In genomic region chr21:31991356-31992331, GRCh38 we compare ENCODE assay signal across 22 cellular contexts.
DNase-seq lines count a peak whose midpoint lies in the region; ATAC-seq and TF ChIP-seq lines count a peak whose summit lies in the region.
"Had no signal": no experiment of that assay in that cellular context is flagged by ENCODE, and none has a peak within 500 bp of the region (broad histone marks: within the 10 kb centered on the region; RNA-seq: fewer than 3 reads in every experiment).

No MANE protein-coding gene starts in this region.

- no peaks in the 10 kb centered on the region for H3K27me3 ChIP-seq in BE2C
- H3K27me3 ChIP-seq in iPS DF 6.9 (ENCODE audit: control insufficient read depth, insufficient read depth, low read length) = no peaks in the 10 kb centered on the region
- H3K27me3 ChIP-seq: body of pancreas had no signal

- no peaks in the 10 kb centered on the region for H3K9me3 Mint-ChIP-seq in activated T-cell treated with anti-CD3 and anti-CD28 coated beads, Interleukin-2, amount 50 U/mL, for 72 hours
- H3K9me3 Mint-ChIP-seq: IgD-negative memory B cell, nephron had no signal

- no peak overlapping the region for H3K27ac Mint-ChIP-seq in activated T-cell treated with anti-CD3 and anti-CD28 coated beads, Interleukin-2, amount 50 U/mL, for 72 hours
- H3K27ac Mint-ChIP-seq: CD4-positive, alpha-beta memory T cell; IgD-negative memory B cell; progenitor cell of endocrine pancreas had no signal

- ATAC-seq in activated T-cell treated with anti-CD3 and anti-CD28 coated beads, Interleukin-2, amount 50 U/mL, for 72 hours (replicated peaks in 1 of 2) = no peak
- no peak for ATAC-seq in GM21423 (IDR thresholded peaks at IDR 0.05; ENCODE audit: unreplicated experiment)
- no peak for ATAC-seq in GM18907 (IDR thresholded peaks at IDR 0.05; ENCODE audit: unreplicated experiment)
- ATAC-seq: body of pancreas, left colon had no signal

- WGBS in iPS DF 6.9 (ENCODE audit: insufficient coverage, insufficient read length) = no CpG with 5 or more reads among the region's 17 CpGs

- TF ChIP-seq CTCF in BE2C (IDR thresholded peaks at IDR 0.05; ENCODE audit: low read depth, low read length) (peak; percentile 39; the same call in 1 of the 2 replicates), GM12875 (IDR thresholded peaks at IDR 0.05; ENCODE audit: borderline replicate concordance, insufficient read depth, low read depth, low read length) (0 out of 2 replicates have a peak, but pooled peaks have one; percentile 12)

- peak; percentile 40 for DNase-seq in BE2C
- peak; percentile 38 for DNase-seq in NCI-H69 (lab: John Stamatoyannopoulos, UW)
- DNase-seq in iPS DF 6.9 (ENCODE audit: low read depth, low spot score) = peak; percentile 13
- DNase-seq in activated T-cell treated with anti-CD3 and anti-CD28 coated beads, Interleukin-2, amount 50 U/mL, for 72 hours = no peak
- no peak for DNase-seq in SW 1271 (lab: John Stamatoyannopoulos, UW)
- DNase-seq: activated CD4-positive, alpha-beta T cell treated with anti-CD3 and anti-CD28 coated beads for 48 hours; body of pancreas; CD4-positive, alpha-beta memory T cell; DND-41; left colon; NCI-H1694 treated with DMSO at 0.1 percent for 48 hours; NCI-H345; stimulated activated CD4-positive, alpha-beta T cell treated with anti-CD3 and anti-CD28 coated beads, Interleukin-2, amount 100 ng/mL, for 48 hours; stimulated activated naive CD4-positive, alpha-beta T cell treated with Interleukin-2 at 50 U/mL for 16 hours; trophoblast cell had no signal

- no peaks in the 10 kb centered on the region for H3K4me1 ChIP-seq in BE2C
- no peaks in the 10 kb centered on the region for H3K4me1 ChIP-seq in iPS DF 6.9 (ENCODE audit: control insufficient read depth, insufficient read depth, low read length)
- H3K4me1 ChIP-seq: body of pancreas had no signal

- peaks cover 13% of the 10 kb centered on the region for H3K27me3 Mint-ChIP-seq in activated T-cell treated with anti-CD3 and anti-CD28 coated beads, Interleukin-2, amount 50 U/mL, for 72 hours (ENCODE audit: low read depth)
- H3K27me3 Mint-ChIP-seq: progenitor cell of endocrine pancreas had no signal

- H3K9me3 ChIP-seq in BE2C (no peaks in the 10 kb centered on the region), iPS DF 6.9 (ENCODE audit: control insufficient read depth, insufficient read depth, low read length) (no peaks in the 10 kb centered on the region)
- H3K9me3 ChIP-seq: body of pancreas had no signal

- no peak overlapping the region for H3K27ac ChIP-seq in iPS DF 6.9 (ENCODE audit: low read length)
- H3K27ac ChIP-seq: body of pancreas, skin epidermis had no signal

- no peak overlapping the region for H3K4me3 Mint-ChIP-seq in activated T-cell treated with anti-CD3 and anti-CD28 coated beads, Interleukin-2, amount 50 U/mL, for 72 hours
- H3K4me3 Mint-ChIP-seq: CD4-positive, alpha-beta memory T cell; nephron had no signal

- H3K36me3 ChIP-seq in BE2C (no peaks in the 10 kb centered on the region), iPS DF 6.9 (ENCODE audit: control insufficient read depth, insufficient read depth, low read length) (no peaks in the 10 kb centered on the region)

- no peaks in the 10 kb centered on the region for H3K36me3 Mint-ChIP-seq in activated T-cell treated with anti-CD3 and anti-CD28 coated beads, Interleukin-2, amount 50 U/mL, for 72 hours (ENCODE audit: insufficient read depth in 2 of 2)
- H3K36me3 Mint-ChIP-seq: CD4-positive, alpha-beta memory T cell; IgD-negative memory B cell had no signal

- no peaks in the 10 kb centered on the region for H3K4me1 Mint-ChIP-seq in activated T-cell treated with anti-CD3 and anti-CD28 coated beads, Interleukin-2, amount 50 U/mL, for 72 hours (ENCODE audit: low read depth)
- H3K4me1 Mint-ChIP-seq: CD4-positive, alpha-beta memory T cell; IgD-negative memory B cell had no signal

- H3K4me3 ChIP-seq in BE2C (ENCODE audit: low read depth, low read length) (no peak overlapping the region), GM12875 (ENCODE audit: low read depth, low read length) (no peak overlapping the region), iPS DF 6.9 (ENCODE audit: low read length) (no peak overlapping the region)
- H3K4me3 ChIP-seq: body of pancreas, skin epidermis had no signal

Comparison
In these comparisons a context has a peak if more than half of its experiments do, and no peak if none do; other contexts are left out.
1. DNase-seq: peak in BE2C (single experiment), NCI-H69 (single experiment) and iPS DF 6.9 (single experiment); none in activated T-cell treated with anti-CD3 and anti-CD28 coated beads, Interleukin-2, amount 50 U/mL, for 72 hours (0 of 2) and SW 1271 (0 of 2).